15 cellular contexts compared by ENCODE assay signal in genomic region chr3:63662500-63662899, GRCh38. TPM values are rescaled to one million over a fixed set of nuclear protein-coding genes. Genes with fewer than 3 reads are reported as not detected.
DNase-seq lines count a peak whose midpoint lies in the region; FAIRE-seq and TF ChIP-seq lines count a peak whose summit lies in the region.
"Had no signal": no experiment of that assay in that cellular context is flagged by ENCODE, and none has a peak within 500 bp of the region (broad histone marks: within the 10 kb centered on the region; RNA-seq: fewer than 3 reads in every experiment).

No MANE protein-coding gene starts in this region.

- TF ChIP-seq CTCF in fibroblast of mammary gland (conservative IDR thresholded peaks at IDR 0.05; ENCODE audit: control insufficient read depth, insufficient read depth, low read depth, low read length) = peak; percentile 10

- peak; percentile 42 for FAIRE-seq in urothelium cell line (lab: Jason Lieb, UNC)

- no peaks in the 10 kb centered on the region for H3K9me3 ChIP-seq in MG63
- H3K9me3 ChIP-seq: psoas muscle, SJCRH30, vagina had no signal

- no peaks in the 10 kb centered on the region for H3K36me3 ChIP-seq in MG63
- H3K36me3 ChIP-seq: SJCRH30, vagina had no signal

- DNase-seq in SIG-M5 treated with dmso at 0.1 percent for 504 hours (lab: John Stamatoyannopoulos, UW; ENCODE audit: unreplicated experiment) (peak; percentile 69), SIG-M5 (lab: John Stamatoyannopoulos, UW) (no peak), NCI-H526 treated with DMSO at 0.1 percent for 48 hours (lab: John Stamatoyannopoulos, UW) (peak; percentile 17), fibroblast of mammary gland (ENCODE audit: low read depth) (peak; percentile 34), urothelium cell line (ENCODE audit: low spot score) (no peak), head of caudate nucleus (no peak), NCI-H128 (lab: John Stamatoyannopoulos, UW; ENCODE audit: unreplicated experiment) (no peak), MG63 (no peak)
- DNase-seq: erythroblast; NCI-H446; psoas muscle; SJCRH30; stimulated activated CD4-positive, alpha-beta T cell treated with anti-CD3 and anti-CD28 coated beads, Interleukin-1b, Interleukin-23, amount 100 ng/mL, for 48 hours had no signal

- H3K4me3 ChIP-seq in fibroblast of mammary gland (ENCODE audit: control insufficient read depth, low read depth, low read length) (no peak overlapping the region), MG63 (no peak overlapping the region)
- H3K4me3 ChIP-seq: psoas muscle, SJCRH30, vagina had no signal

- intact Hi-C loops in head of caudate nucleus (cut with DNase I) = no loop called here

- H3K27me3 ChIP-seq in MG63 = no peaks in the 10 kb centered on the region
- H3K27me3 ChIP-seq: SJCRH30, vagina had no signal

RNA-seq across cellular contexts. Expression of gene SNTN, which starts 10.0 kb away (rescaled TPM):
- total RNA-seq in MG63 (2014; rRNA removed; shearing (Covaris generic); ENCODE audit: low replicate concordance) = not detected in 2 replicates
- total RNA-seq: mononuclear cell, psoas muscle, SJCRH30, vagina had no signal

Comparison
In these comparisons a context has a peak if more than half of its experiments do, and no peak if none do; other contexts are left out.
1. DNase-seq: peak in SIG-M5 treated with dmso at 0.1 percent for 504 hours (single experiment), NCI-H526 treated with DMSO at 0.1 percent for 48 hours (single experiment) and fibroblast of mammary gland (single experiment); none in SIG-M5 (single experiment), urothelium cell line (single experiment), head of caudate nucleus (0 of 42), NCI-H128 (single experiment) and MG63 (single experiment).